Comparison of ENCODE assay signal across 8 cellular contexts in genomic region chr12:751828-752672, GRCh38. TPM values are rescaled to one million over a fixed set of nuclear protein-coding genes. Genes with fewer than 3 reads are reported as not detected.
DNase-seq lines count a peak whose midpoint lies in the region; ATAC-seq, FAIRE-seq and TF ChIP-seq lines count a peak whose summit lies in the region.

WNK1 (plus strand) TSS chr12:752579; CDS start chr12:753566, 987 bp downstream.

- FAIRE-seq in kidney (lab: Jason Lieb, UNC): no peak

- no peak for TF ChIP-seq CTCF in kidney (IDR thresholded peaks at IDR 0.05; ENCODE audit: borderline replicate concordance, extremely low read depth, insufficient read depth)

- H3K27ac ChIP-seq in kidney (ENCODE audit: low read depth in 2 of 2, low read length in 2 of 2): peak within 1 kb of the TSS; percentile 86 to 97

- H3K36me3 ChIP-seq in kidney (ENCODE audit: control insufficient read depth in 1 of 2, insufficient read depth in 2 of 2, low read length in 2 of 2): no peaks in the 10 kb centered on the region

- H3K9me3 ChIP-seq in kidney (ENCODE audit: control insufficient read depth in 1 of 2, low read length in 2 of 2): no peaks in the 10 kb centered on the region

- peak; percentile 93 for TF ChIP-seq POLR2A in GM19099 (IDR thresholded peaks at IDR 0.05; ENCODE audit: extremely low read depth, insufficient read length, low read depth)

- peak; percentile 60 for ATAC-seq in HG03432 (IDR thresholded peaks at IDR 0.05; ENCODE audit: unreplicated experiment)

- H3K4me3 ChIP-seq in kidney (ENCODE audit: low read length in 2 of 2): peak within 1 kb of the TSS; percentile 70 to 82

- H3K4me1 ChIP-seq in kidney (ENCODE audit: control insufficient read depth in 1 of 2, insufficient read depth in 1 of 2, low read depth in 1 of 2, low read length in 2 of 2): peaks cover 7 to 9% of the 10 kb centered on the region in 2 donors

- peak within 1 kb of the TSS; percentile 76 to 79 for H3K9ac ChIP-seq in kidney (ENCODE audit: low read length in 2 of 2)

- DNase-seq in AG20443 (ENCODE audit: low spot score) (peak; percentile 99), NCI-H510A (lab: John Stamatoyannopoulos, UW) (peak; percentile 93), cerebellum (ENCODE audit: low spot score) (peak; percentile 96), kidney (peak; percentile 98)
- peak; percentile 97 for DNase-seq in activated CD4-positive, alpha-beta T cell treated with anti-CD3 and anti-CD28 coated beads for 1 hour
- DNase-seq in stimulated activated CD4-positive, alpha-beta T cell treated with anti-CD3 and anti-CD28 coated beads, Interleukin-15, amount 100 ng/mL, for 48 hours (ENCODE audit: low read depth in 2 of 2): peak; percentile 95 to 96

- intact Hi-C loops in kidney (cut with DNase I): no loop called here

RNA-seq across cellular contexts. Expression of gene WNK1, which starts in this region (rescaled TPM):
- total RNA-seq in cerebellum (173 TPM), kidney (173 TPM)
- polyA plus RNA-seq in kidney (ENCODE audit: insufficient read depth, low read depth, low replicate concordance): 40.2 TPM

Comparison
In these comparisons a context has a peak if more than half of its experiments do, and no peak if none do; other contexts are left out.
1. Peak in every context shown above with its lines: DNase-seq, ATAC-seq, H3K4me3 ChIP-seq and H3K27ac ChIP-seq.